Comparison of ENCODE assay signal across 9 cellular contexts in the genomic region with DNA sequence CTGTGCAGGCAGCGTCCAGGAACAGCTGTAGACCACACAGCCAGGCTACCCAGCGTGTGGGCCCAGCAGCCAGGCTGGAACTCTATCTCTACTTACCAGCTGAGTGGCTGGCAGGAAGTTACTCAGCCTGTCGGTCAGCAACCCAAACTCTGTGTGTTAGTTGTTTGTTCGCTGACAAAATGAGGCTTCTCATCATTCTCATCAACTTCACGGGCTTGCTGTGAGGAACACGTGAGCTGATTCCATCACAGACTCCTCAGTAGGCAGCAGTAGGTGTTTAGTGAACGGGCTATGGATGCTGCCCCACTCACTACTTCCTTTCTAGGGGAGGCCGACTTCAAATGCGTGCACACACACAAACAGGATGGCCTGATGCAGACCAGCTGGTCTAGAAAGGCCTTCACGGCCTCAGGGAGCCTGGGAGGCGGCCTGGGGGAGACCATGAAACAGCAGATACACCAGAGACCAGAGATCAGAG. TPM values are rescaled to one million over a fixed set of nuclear protein-coding genes. Genes with fewer than 3 reads are reported as not detected.
DNase-seq lines count a peak whose midpoint lies in the region; ATAC-seq and TF ChIP-seq lines count a peak whose summit lies in the region.
"Had no signal": no experiment of that assay in that cellular context is flagged by ENCODE, and none has a peak within 500 bp of the region (broad histone marks: within the 10 kb centered on the region; RNA-seq: fewer than 3 reads in every experiment).

No MANE protein-coding gene starts in this region.

- TF ChIP-seq POLR2A in testis (IDR thresholded peaks at IDR 0.05) = no peak

- no peaks in the 10 kb centered on the region for H3K27me3 ChIP-seq in BLaER1 treated with 17β-estradiol and CSF1 and Interleukin-3, amounts not matched to agents 10 nM and 100 nM
- H3K27me3 ChIP-seq in testis = no peaks in the 10 kb centered on the region
- H3K27me3 ChIP-seq: neutrophil had no signal

- H3K9me3 Mint-ChIP-seq in HFFc6 (no peaks in the 10 kb centered on the region), activated B cell treated with CpG ODN at 0.5 μM for 24 hours (no peaks in the 10 kb centered on the region)

- H3K36me3 Mint-ChIP-seq in HFFc6 (ENCODE audit: low read depth) (no peaks in the 10 kb centered on the region), activated B cell treated with CpG ODN at 0.5 μM for 24 hours (ENCODE audit: low read depth) (no peaks in the 10 kb centered on the region)

- H3K4me1 Mint-ChIP-seq in HFFc6 (ENCODE audit: low read depth) (peaks cover 26% of the 10 kb centered on the region), activated B cell treated with CpG ODN at 0.5 μM for 24 hours (peaks cover 12% of the 10 kb centered on the region)

- POLR2A ChIA-PET in activated B cell treated with CpG ODN at 0.5 μM for 24 hours (lab: Charles Lee) = interaction anchor here (0.6 to 4.0 kb wide), 8 partner anchors 9 to 92 kb away, joined by 3 to 27 read pairs (median 4); a partner anchor contains a TSS

- no peaks in the 10 kb centered on the region for H3K9me3 ChIP-seq in BLaER1 treated with 17β-estradiol and CSF1 and Interleukin-3, amounts not matched to agents 10 nM and 100 nM (replicated peaks in 1 of 11)
- H3K9me3 ChIP-seq in testis = no peaks in the 10 kb centered on the region
- H3K9me3 ChIP-seq: neutrophil had no signal

- H3K27ac ChIP-seq in BLaER1 treated with 17β-estradiol and CSF1 and Interleukin-3, amounts not matched to agents 10 nM and 100 nM = peak overlapping the region; percentile 14 to 78 (median 57); a peak in 20 of 22 replicates
- H3K27ac ChIP-seq in testis = no peak overlapping the region
- H3K27ac ChIP-seq: neutrophil had no signal

- 60 to 67% methylated on average over 11 of the region's 11 CpGs for WGBS in testis, 2 donors

- peak overlapping the region in 8 of 11 experiments; percentile 2 to 57 (median 41); a peak in 12 of 22 replicates for H3K4me2 ChIP-seq in BLaER1 treated with 17β-estradiol and CSF1 and Interleukin-3, amounts not matched to agents 10 nM and 100 nM

- H3K36me3 ChIP-seq in BLaER1 treated with 17β-estradiol and CSF1 and Interleukin-3, amounts not matched to agents 10 nM and 100 nM = no peaks in the 10 kb centered on the region
- H3K36me3 ChIP-seq in testis (ENCODE audit: low read depth, missing control alignments) = no peaks in the 10 kb centered on the region
- H3K36me3 ChIP-seq: neutrophil had no signal

- intact Hi-C loops in activated B cell treated with CpG ODN at 0.5 μM for 24 hours (cut with micrococcal nuclease) (no loop called here), testis (cut with DNase I; ENCODE audit: low total_unique reads) (no loop called here)

- H4K20me1 ChIP-seq in BLaER1 treated with 17β-estradiol and CSF1 and Interleukin-3, amounts not matched to agents 10 nM and 100 nM = no peaks in the 10 kb centered on the region

- CTCF ChIA-PET in activated B cell treated with CpG ODN at 0.5 μM for 24 hours (lab: Charles Lee) = interaction anchor here (0.7 kb wide), 1 partner anchor 59 kb away, joined by 3 read pairs; no protein-coding TSS in a partner anchor

- H3K4me3 Mint-ChIP-seq in HFFc6 (no peak overlapping the region), activated B cell treated with CpG ODN at 0.5 μM for 24 hours (no peak overlapping the region)

- H3K27me3 Mint-ChIP-seq in HFFc6 (ENCODE audit: insufficient read depth) = peaks cover 7% of the 10 kb centered on the region
- no peaks in the 10 kb centered on the region for H3K27me3 Mint-ChIP-seq in activated B cell treated with CpG ODN at 0.5 μM for 24 hours

- no peak overlapping the region for H3K4me3 ChIP-seq in BLaER1 treated with 17β-estradiol and CSF1 and Interleukin-3, amounts not matched to agents 10 nM and 100 nM
- H3K4me3 ChIP-seq in testis = no peak overlapping the region

- peak overlapping the region; percentile 39 for H3K27ac Mint-ChIP-seq in HFFc6
- H3K27ac Mint-ChIP-seq in activated B cell treated with CpG ODN at 0.5 μM for 24 hours = peak overlapping the region; percentile 87

- no peak for TF ChIP-seq CTCF in HFFc6 (IDR thresholded peaks at IDR 0.05)
- TF ChIP-seq CTCF in activated B cell treated with CpG ODN at 0.5 μM for 24 hours (IDR thresholded peaks at IDR 0.05) = no peak
- TF ChIP-seq CTCF in testis (IDR thresholded peaks at IDR 0.05) = no peak

- peaks cover 9 to 25% (median 18%) of the 10 kb centered on the region in 10 experiments for H3K4me1 ChIP-seq in BLaER1 treated with 17β-estradiol and CSF1 and Interleukin-3, amounts not matched to agents 10 nM and 100 nM
- H3K4me1 ChIP-seq in testis = no peaks in the 10 kb centered on the region

- H3K9ac ChIP-seq in BLaER1 treated with 17β-estradiol and CSF1 and Interleukin-3, amounts not matched to agents 10 nM and 100 nM = peak overlapping the region in 9 of 11 experiments; percentile 14 to 62 (median 53); a peak in 15 of 22 replicates

- peak; percentile 62 for ATAC-seq in activated B cell treated with CpG ODN at 0.5 μM for 24 hours (ENCODE audit: low read depth)
- no peak for ATAC-seq in HG03342 (IDR thresholded peaks at IDR 0.05; ENCODE audit: unreplicated experiment)
- ATAC-seq in HG03520 (IDR thresholded peaks at IDR 0.05; ENCODE audit: unreplicated experiment) = no peak

- DNase-seq in HFFc6 (no peak), activated B cell treated with CpG ODN at 0.5 μM for 24 hours (no peak), kidney tubule cell (ENCODE audit: low spot score) (peak; percentile 18), testis (no peak), CD1c-positive myeloid dendritic cell (ENCODE audit: extremely low spot score) (no peak)

RNA-seq across cellular contexts. Expression of a gene that starts 0.8 kb away (rescaled TPM):
- not detected for total RNA-seq in HFFc6 (2021; fragmentation: NEBNext Ultra II Directional; extraction: Animal tissue kit (Norgen Biotek cat#: 25700))
- not detected in 2 replicates for total RNA-seq in activated B cell treated with CpG ODN at 0.5 μM for 24 hours
- 1 to 10 TPM; 1.2 TPM for total RNA-seq in testis
- polyA plus RNA-seq in testis (ENCODE audit: insufficient read depth, low read depth, low replicate concordance) = 0.80 TPM

RNA-seq across cellular contexts. Expression of a gene that starts 12.5 kb away (rescaled TPM):
- 100 to 1,000 TPM; 203 to 271 (median 231) TPM for total RNA-seq in HFFc6 (2021; fragmentation: NEBNext Ultra II Directional; extraction: Animal tissue kit (Norgen Biotek cat#: 25700))
- total RNA-seq in activated B cell treated with CpG ODN at 0.5 μM for 24 hours (239 and 260 TPM in 2 replicates), testis (10 to 100 TPM; 36.2 to 85.3 TPM)
- 27.3 TPM for polyA plus RNA-seq in testis (ENCODE audit: insufficient read depth, low read depth, low replicate concordance)

RNA-seq across cellular contexts. Expression of a gene that starts 34.9 kb away (rescaled TPM):
- 10 to 100 TPM; 39.9 to 46.9 (median 42.9) TPM for total RNA-seq in HFFc6 (2021; fragmentation: NEBNext Ultra II Directional; extraction: Animal tissue kit (Norgen Biotek cat#: 25700))
- 232 and 238 TPM in 2 replicates for total RNA-seq in activated B cell treated with CpG ODN at 0.5 μM for 24 hours
- 10 to 100 TPM; 67.4 to 87.2 TPM for total RNA-seq in testis
- 62.0 TPM for polyA plus RNA-seq in testis (ENCODE audit: insufficient read depth, low read depth, low replicate concordance)

RNA-seq across cellular contexts. Expression of a gene that starts 47.1 kb away (rescaled TPM):
- 10 to 100 TPM; 53.2 to 59.7 (median 56.9) TPM for total RNA-seq in HFFc6 (2021; fragmentation: NEBNext Ultra II Directional; extraction: Animal tissue kit (Norgen Biotek cat#: 25700))
- 60.0 and 62.4 TPM in 2 replicates for total RNA-seq in activated B cell treated with CpG ODN at 0.5 μM for 24 hours
- 10 to 100 TPM; 82.8 to 87.7 TPM for total RNA-seq in testis
- 53.9 TPM for polyA plus RNA-seq in testis (ENCODE audit: insufficient read depth, low read depth, low replicate concordance)

RNA-seq across cellular contexts. Expression of a gene that starts 47.3 kb away (rescaled TPM):
- 100 to 1,000 TPM; 631 to 750 (median 715) TPM for total RNA-seq in HFFc6 (2021; fragmentation: NEBNext Ultra II Directional; extraction: Animal tissue kit (Norgen Biotek cat#: 25700))
- total RNA-seq in activated B cell treated with CpG ODN at 0.5 μM for 24 hours (1,416 and 1,501 TPM in 2 replicates), testis (100 to 1,000 TPM; 441 to 583 TPM)
- 761 TPM for polyA plus RNA-seq in testis (ENCODE audit: insufficient read depth, low read depth, low replicate concordance)

Comparison
In these comparisons a context has a peak if more than half of its experiments do, and no peak if none do; other contexts are left out.
1. H3K27ac ChIP-seq: peak in BLaER1 treated with 17β-estradiol and CSF1 and Interleukin-3, amounts not matched to agents 10 nM and 100 nM (11 of 11); none in testis (0 of 2).